29 cellular contexts compared by ENCODE assay signal in the genomic region with DNA sequence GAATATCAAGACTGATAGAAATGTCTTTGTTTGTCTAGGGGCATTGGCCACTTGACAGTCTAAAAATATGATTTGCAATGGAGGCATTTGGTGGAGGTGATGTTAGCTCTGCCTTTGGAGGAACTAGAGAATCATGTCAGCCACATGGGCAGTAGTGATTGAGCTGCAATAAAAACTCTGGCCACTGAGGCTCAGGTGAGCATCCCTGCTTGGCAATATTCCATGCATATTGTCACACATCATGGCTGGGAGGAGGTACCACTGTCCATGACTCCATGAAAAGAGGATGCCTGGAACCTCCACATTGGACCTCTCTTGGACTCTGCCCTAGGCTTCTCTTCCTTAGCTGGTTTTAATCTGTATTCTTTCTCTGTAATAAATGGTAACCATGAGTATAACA. TPM values are rescaled to one million over a fixed set of nuclear protein-coding genes. Genes with fewer than 3 reads are reported as not detected.
DNase-seq lines count a peak whose midpoint lies in the region; ATAC-seq, FAIRE-seq and TF ChIP-seq lines count a peak whose summit lies in the region.
"Had no signal": no experiment of that assay in that cellular context is flagged by ENCODE, and none has a peak within 500 bp of the region (broad histone marks: within the 10 kb centered on the region; RNA-seq: fewer than 3 reads in every experiment).

No MANE protein-coding gene starts in this region.

- no peak for TF ChIP-seq POLR2A in GM12892 (IDR thresholded peaks at IDR 0.05; ENCODE audit: low read depth, low read length)

- peak; percentile 18 for DNase-seq in activated naive CD4-positive, alpha-beta T cell treated with anti-CD3 and anti-CD28 coated beads for 36 hours
- DNase-seq in activated naive CD4-positive, alpha-beta T cell treated with anti-CD3 and anti-CD28 coated beads, Interleukin-2, amount 50 U/mL, for 16 hours: no peak
- DNase-seq in GM12892 (ENCODE audit: insufficient read length): no peak
- no peak for DNase-seq in naive B cell
- DNase-seq in AG08396 (ENCODE audit: low spot score): no peak
- no peak for DNase-seq in SK-N-DZ (ENCODE audit: low spot score)
- DNase-seq: 8988T; ACHN; C1 segment of cervical spinal cord; CD4-positive, alpha-beta memory T cell; COR-L47; DMS53; GM23248; H7; IMR-90; NCI-H1048; NCI-H1417 treated with DMSO at 0.1 percent for 48 hours; NCI-H1694 treated with DMSO at 0.1 percent for 48 hours; NCI-H2081; NCI-H2171; NCI-H345; NCI-H524; NCI-H748 treated with DMSO at 0.1 percent for 48 hours; PC-3; SJCRH30 had no signal

- no peak for ATAC-seq in activated T-helper 17 cell treated with anti-CD3 and anti-CD28 coated beads, Interleukin-2, amount 50 U/mL, for 72 hours (replicated peaks)
- ATAC-seq in naive B cell (ENCODE audit: low read depth in 2 of 2): no peak
- ATAC-seq in GM21786 (IDR thresholded peaks at IDR 0.05; ENCODE audit: unreplicated experiment): no peak
- ATAC-seq: PC-3, Right ventricle myocardium inferior had no signal

- peak; percentile 50 for FAIRE-seq in GM12892 (lab: Jason Lieb, UNC)
- FAIRE-seq: G401.6 had no signal

- peaks cover 4% of the 10 kb centered on the region for H3K27me3 Mint-ChIP-seq in activated naive CD4-positive, alpha-beta T cell treated with anti-CD3 and anti-CD28 coated beads for 36 hours (ENCODE audit: low read depth)
- peaks cover 13% of the 10 kb centered on the region for H3K27me3 Mint-ChIP-seq in activated T-helper 17 cell treated with anti-CD3 and anti-CD28 coated beads, Interleukin-2, amount 50 U/mL, for 72 hours
- H3K27me3 Mint-ChIP-seq in naive B cell: no peaks in the 10 kb centered on the region

- H3K9me3 Mint-ChIP-seq in activated naive CD4-positive, alpha-beta T cell treated with anti-CD3 and anti-CD28 coated beads for 36 hours: peaks cover 16% of the 10 kb centered on the region
- peaks cover 7% of the 10 kb centered on the region for H3K9me3 Mint-ChIP-seq in activated T-helper 17 cell treated with anti-CD3 and anti-CD28 coated beads, Interleukin-2, amount 50 U/mL, for 72 hours
- peaks cover 0 to 14% (median 6%) of the 10 kb centered on the region in 7 donors for H3K9me3 Mint-ChIP-seq in naive B cell

- no peak overlapping the region for H3K4me3 Mint-ChIP-seq in activated naive CD4-positive, alpha-beta T cell treated with anti-CD3 and anti-CD28 coated beads for 36 hours
- peak overlapping the region; percentile 72 for H3K4me3 Mint-ChIP-seq in activated T-helper 17 cell treated with anti-CD3 and anti-CD28 coated beads, Interleukin-2, amount 50 U/mL, for 72 hours
- peak overlapping the region in 6 of 8 donors; percentile 71 to 89 (median 80) for H3K4me3 Mint-ChIP-seq in naive B cell
- H3K4me3 Mint-ChIP-seq: CD4-positive, alpha-beta memory T cell had no signal

- CTCF ChIA-PET in activated naive CD4-positive, alpha-beta T cell treated with anti-CD3 and anti-CD28 coated beads for 36 hours (lab: Charles Lee): no interaction called here

- H3K27ac Mint-ChIP-seq in activated naive CD4-positive, alpha-beta T cell treated with anti-CD3 and anti-CD28 coated beads for 36 hours: no peak overlapping the region
- H3K27ac Mint-ChIP-seq in activated T-helper 17 cell treated with anti-CD3 and anti-CD28 coated beads, Interleukin-2, amount 50 U/mL, for 72 hours: no peak overlapping the region
- peak overlapping the region in 5 of 6 donors; percentile 99 to 100 (median 99) for H3K27ac Mint-ChIP-seq in naive B cell

- intact Hi-C loops in activated naive CD4-positive, alpha-beta T cell treated with anti-CD3 and anti-CD28 coated beads for 36 hours (cut with micrococcal nuclease): no loop called here

- H3K36me3 Mint-ChIP-seq in activated naive CD4-positive, alpha-beta T cell treated with anti-CD3 and anti-CD28 coated beads for 36 hours (ENCODE audit: low read depth): no peaks in the 10 kb centered on the region
- H3K36me3 Mint-ChIP-seq in activated T-helper 17 cell treated with anti-CD3 and anti-CD28 coated beads, Interleukin-2, amount 50 U/mL, for 72 hours (ENCODE audit: low read depth): no peaks in the 10 kb centered on the region
- H3K36me3 Mint-ChIP-seq in naive B cell: peaks cover 0 to 5% of the 10 kb centered on the region in 2 donors
- H3K36me3 Mint-ChIP-seq: CD4-positive, alpha-beta memory T cell had no signal

- peaks cover 31% of the 10 kb centered on the region for H3K4me1 Mint-ChIP-seq in activated naive CD4-positive, alpha-beta T cell treated with anti-CD3 and anti-CD28 coated beads for 36 hours (ENCODE audit: low read depth)
- H3K4me1 Mint-ChIP-seq in activated T-helper 17 cell treated with anti-CD3 and anti-CD28 coated beads, Interleukin-2, amount 50 U/mL, for 72 hours: peaks cover 32% of the 10 kb centered on the region
- peaks cover 44 to 81% (median 48%) of the 10 kb centered on the region in 3 donors for H3K4me1 Mint-ChIP-seq in naive B cell

RNA-seq across cellular contexts. Expression of a gene that starts 10.6 kb away (rescaled TPM):
- 10 to 100 TPM; 11.9 to 13.8 TPM for total RNA-seq in activated naive CD4-positive, alpha-beta T cell treated with anti-CD3 and anti-CD28 coated beads for 36 hours
- 54.7 TPM for polyA plus RNA-seq in GM12892 (2012; ENCODE audit: missing spikeins)
- 10 to 100 TPM; 12.3 to 14.9 TPM for total RNA-seq in activated T-helper 17 cell treated with anti-CD3 and anti-CD28 coated beads, Interleukin-2, amount 50 U/mL, for 72 hours
- 100 to 1,000 TPM in 4 of 6 donors, 10 to 100 TPM in 2; 57.0 to 622 (median 209) TPM for polyA plus RNA-seq in naive B cell (ENCODE audit: low read depth in 6 of 6)
- 9.5 and 12.9 TPM in 2 replicates for polyA plus RNA-seq in SK-N-DZ (2014; cell fraction: cytosol; rRNA removed)
- 4.9 and 7.1 TPM in 2 replicates for polyA plus RNA-seq in SK-N-DZ (2014; cell fraction: nucleus; rRNA removed)

Comparison
In these comparisons a context has a peak if more than half of its experiments do, and no peak if none do; other contexts are left out.
1. H3K27ac Mint-ChIP-seq: peak in naive B cell (5 of 6); none in activated naive CD4-positive, alpha-beta T cell treated with anti-CD3 and anti-CD28 coated beads for 36 hours (single experiment) and activated T-helper 17 cell treated with anti-CD3 and anti-CD28 coated beads, Interleukin-2, amount 50 U/mL, for 72 hours (single experiment).